8 cellular contexts compared by ENCODE assay signal in genomic region chr10:102647433-102648268, GRCh38. TPM values are rescaled to one million over a fixed set of nuclear protein-coding genes. Genes with fewer than 3 reads are reported as not detected.
DNase-seq lines count a peak whose midpoint lies in the region; FAIRE-seq and TF ChIP-seq lines count a peak whose summit lies in the region.

No MANE protein-coding gene starts in this region.

- POLR2A ChIA-PET in BJ (lab: Charles Lee): interaction anchor here (0.5 kb wide), 1 partner anchor 66 kb away, joined by 3 read pairs; the partner anchor contains the start of gene ARL3

- H2AFZ ChIP-seq in OCI-LY1 (ENCODE audit: low read length) (no peak overlapping the region), neural progenitor cell (replicated peaks) (no peak overlapping the region)

- no peaks in the 10 kb centered on the region for H3K9me3 Mint-ChIP-seq in endothelial cell (ENCODE audit: unreplicated experiment)
- H3K9me3 Mint-ChIP-seq in neural progenitor cell: peaks cover 3% of the 10 kb centered on the region

- H3K4me1 ChIP-seq in OCI-LY1 (ENCODE audit: insufficient read depth, low read length, severe bottlenecking) (peaks cover 68% of the 10 kb centered on the region), neural progenitor cell (peaks cover 66% of the 10 kb centered on the region)

- H3K36me3 ChIP-seq in BJ (ENCODE audit: control insufficient read depth, insufficient read depth, low read length) (peaks cover 24% of the 10 kb centered on the region), OCI-LY1 (ENCODE audit: insufficient read depth, low read length) (no peaks in the 10 kb centered on the region), neural progenitor cell (no peaks in the 10 kb centered on the region)

- DNase-seq in BJ (ENCODE audit: low read depth) (no peak), endothelial cell (ENCODE audit: low spot score) (no peak), neural progenitor cell (ENCODE audit: low spot score) (no peak), COR-L47 (lab: John Stamatoyannopoulos, UW) (no peak), midbrain (lab: John Stamatoyannopoulos, UW) (no peak), HTR-8/SVneo (ENCODE audit: insufficient read length, low spot score) (no peak), HCEC 1CT (no peak)

- TF ChIP-seq CTCF in BJ (IDR thresholded peaks at IDR 0.05; ENCODE audit: insufficient read depth, low read depth, low read length) (no peak), OCI-LY1 (IDR thresholded peaks at IDR 0.05; ENCODE audit: low read length) (no peak), endothelial cell (IDR thresholded peaks at IDR 0.05; ENCODE audit: unreplicated experiment) (no peak), neural progenitor cell (IDR thresholded peaks at IDR 0.05) (no peak)

- peak overlapping the region; percentile 100 for H3K4me3 Mint-ChIP-seq in endothelial cell (ENCODE audit: unreplicated experiment)
- peak overlapping the region; percentile 98 for H3K4me3 Mint-ChIP-seq in neural progenitor cell

- H3K4me1 Mint-ChIP-seq in endothelial cell (ENCODE audit: unreplicated experiment) (peaks cover 54% of the 10 kb centered on the region), neural progenitor cell (peaks cover 66% of the 10 kb centered on the region)

- H3K4me3 ChIP-seq in BJ (ENCODE audit: low read depth, low read length): peak overlapping the region; percentile 87
- H3K4me3 ChIP-seq in OCI-LY1 (ENCODE audit: low read depth, low read length, poor library complexity, severe bottlenecking): peak overlapping the region; percentile 90
- peak overlapping the region; percentile 94 for H3K4me3 ChIP-seq in neural progenitor cell

- H3K36me3 Mint-ChIP-seq in endothelial cell (ENCODE audit: low read depth, unreplicated experiment) (peaks cover 51% of the 10 kb centered on the region), neural progenitor cell (peaks cover 5% of the 10 kb centered on the region)

- H3F3A ChIP-seq in OCI-LY1 (ENCODE audit: insufficient read depth, low read length) (peaks cover 9% of the 10 kb centered on the region), neural progenitor cell (ENCODE audit: low read depth) (peaks cover 65% of the 10 kb centered on the region)

- H3K27ac ChIP-seq in OCI-LY1 (ENCODE audit: low read depth, low read length, poor library complexity, severe bottlenecking) (peak overlapping the region; percentile 98), neural progenitor cell (peak overlapping the region; percentile 99)

- no peaks in the 10 kb centered on the region for H4K20me1 ChIP-seq in OCI-LY1 (ENCODE audit: insufficient read depth, low read length)
- peaks cover 80% of the 10 kb centered on the region for H4K20me1 ChIP-seq in neural progenitor cell (ENCODE audit: low read depth)

- H3K4me2 ChIP-seq in OCI-LY1 (ENCODE audit: low read length): peak overlapping the region; percentile 94
- peak overlapping the region; percentile 94 for H3K4me2 ChIP-seq in neural progenitor cell

- CTCF ChIA-PET in BJ (lab: Yijun Ruan, JAX): interaction anchor here (2.1 to 2.4 kb wide), 2 partner anchors 28 to 51 kb away, joined by 8 to 9 read pairs; no protein-coding TSS in a partner anchor

- H3K27me3 Mint-ChIP-seq in endothelial cell (ENCODE audit: unreplicated experiment) (peaks cover 27% of the 10 kb centered on the region), neural progenitor cell (ENCODE audit: insufficient read depth, low read depth) (peaks cover 14% of the 10 kb centered on the region)

- no peak for FAIRE-seq in HTR-8/SVneo (lab: Jason Lieb, UNC)

- H3K27ac Mint-ChIP-seq in endothelial cell (ENCODE audit: unreplicated experiment) (peak overlapping the region; percentile 24), neural progenitor cell (no peak overlapping the region)

- H3K9me2 ChIP-seq in OCI-LY1 (ENCODE audit: low read depth, low read length): no peaks in the 10 kb centered on the region

- H3K27me3 ChIP-seq in BJ (ENCODE audit: control insufficient read depth, insufficient read depth, low read length): no peaks in the 10 kb centered on the region
- no peaks in the 10 kb centered on the region for H3K27me3 ChIP-seq in OCI-LY1 (ENCODE audit: insufficient read depth, low read length)
- no peaks in the 10 kb centered on the region for H3K27me3 ChIP-seq in neural progenitor cell

- H3K9ac ChIP-seq in OCI-LY1 (ENCODE audit: low read length): peak overlapping the region; percentile 83; the same call in 1 of the 2 replicates
- no peak overlapping the region for H3K9ac ChIP-seq in neural progenitor cell

- H3K79me2 ChIP-seq in OCI-LY1 (ENCODE audit: insufficient read depth, low read length): peaks cover 5% of the 10 kb centered on the region; the same call in 1 of the 2 replicates
- peaks cover 90% of the 10 kb centered on the region for H3K79me2 ChIP-seq in neural progenitor cell (ENCODE audit: low read depth)

- H3K9me3 ChIP-seq in OCI-LY1 (ENCODE audit: low read length) (no peaks in the 10 kb centered on the region), neural progenitor cell (ENCODE audit: low read depth) (no peaks in the 10 kb centered on the region)

RNA-seq across cellular contexts. Expression of gene TRIM8, which starts 3.4 kb away (rescaled TPM):
- 60.4 and 105 TPM in 2 replicates for polyA plus RNA-seq in BJ (2011; rRNA removed)
- 45.1 and 46.2 TPM in 2 replicates for polyA minus RNA-seq in BJ (2011; rRNA and poly(A)+ RNA removed)
- total RNA-seq in endothelial cell (ENCODE audit: unreplicated experiment) (219 TPM), neural progenitor cell (ENCODE audit: low replicate concordance) (31.4 and 33.8 TPM in 2 replicates)
